Comparison of ENCODE assay signal across 2 cellular contexts in genomic region chr19:3578390-3578789, GRCh38.
A peak's percentile ranks its signal among the peaks of the same experiment; 100 is the strongest.
TF ChIP-seq lines count a peak whose summit lies in the region.

No MANE protein-coding gene starts in this region.

TF ChIP-seq in GM23338, 12 proteins besides CTCF, POLR2A, EP300 and RAD21:
- no peak for TF ChIP-seq JUNB (IDR thresholded peaks at IDR 0.05; ENCODE audit: unreplicated experiment)

TF ChIP-seq in H1, 55 proteins besides CTCF, POLR2A, EP300 and RAD21:
- TF ChIP-seq RFX5 (IDR thresholded peaks at IDR 0.05; ENCODE audit: borderline replicate concordance, low read depth, low read length): no peak
- TF ChIP-seq PHF8 (conservative IDR thresholded peaks at IDR 0.05; ENCODE audit: low read depth, low read length): no peak
- TF ChIP-seq TBP (IDR thresholded peaks at IDR 0.05; ENCODE audit: low read depth, low read length): no peak
- TF ChIP-seq CHD1 (IDR thresholded peaks at IDR 0.05; ENCODE audit: low read depth, low read length): no peak
- TF ChIP-seq CBX8 (IDR thresholded peaks at IDR 0.05; ENCODE audit: borderline replicate concordance, low read depth, low read length): no peak
- TF ChIP-seq FOSL1 (IDR thresholded peaks at IDR 0.05; ENCODE audit: insufficient read depth, low read depth, low read length): no peak
- TF ChIP-seq KDM1A (IDR thresholded peaks at IDR 0.05; ENCODE audit: borderline replicate concordance, low read length): no peak
- TF ChIP-seq KDM4A (IDR thresholded peaks at IDR 0.05; ENCODE audit: low read depth, low read length, severe bottlenecking): no peak
- TF ChIP-seq SIN3A (conservative IDR thresholded peaks at IDR 0.05 in 1 of 2, IDR thresholded peaks at IDR 0.05 in 1 of 2; ENCODE audit: low read depth in 1 of 2, low read length in 2 of 2): 0 out of 4 replicates have a peak, but pooled peaks of 1 of the 2 experiments have one; percentile 8
